25 cellular contexts compared by ENCODE assay signal in the genomic region with DNA sequence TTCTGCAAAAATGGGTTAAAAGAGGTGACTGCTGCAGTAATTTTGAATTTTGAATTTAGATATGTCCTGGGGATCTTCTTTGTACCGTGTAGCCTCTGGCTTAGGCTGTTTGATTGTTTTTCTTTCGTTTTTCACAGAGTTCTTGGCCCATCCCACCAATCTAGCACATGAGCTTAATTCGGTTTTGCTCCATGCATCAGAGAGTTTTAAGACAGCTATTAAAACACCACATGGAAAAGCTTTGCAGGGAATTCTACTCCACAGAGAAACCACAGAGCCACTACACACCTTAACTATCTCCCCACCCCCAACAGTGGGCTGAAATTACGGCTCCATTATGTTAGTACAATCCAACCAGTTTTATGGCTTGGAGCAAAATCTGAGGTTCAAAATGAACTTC. TPM values are rescaled to one million over a fixed set of nuclear protein-coding genes. Genes with fewer than 3 reads are reported as not detected.
DNase-seq lines count a peak whose midpoint lies in the region; ATAC-seq and TF ChIP-seq lines count a peak whose summit lies in the region.
"Had no signal": no experiment of that assay in that cellular context is flagged by ENCODE, and none has a peak within 500 bp of the region (broad histone marks: within the 10 kb centered on the region; RNA-seq: fewer than 3 reads in every experiment).

No MANE protein-coding gene starts in this region.

- H2BK12ac ChIP-seq in mesenchymal stem cell (ENCODE audit: low read length in 2 of 2) (no peak overlapping the region), trophoblast cell (ENCODE audit: low read length) (no peak overlapping the region)

- H3K36me3 ChIP-seq in HEK293 (ENCODE audit: control insufficient read depth in 2 of 2, insufficient read depth in 1 of 2, low read length in 2 of 2) (no peaks in the 10 kb centered on the region), mesenchymal stem cell (ENCODE audit: control insufficient read depth in 1 of 2, insufficient read depth in 2 of 2, low read depth in 1 of 2, low read length in 2 of 2) (no peaks in the 10 kb centered on the region), trophoblast cell (ENCODE audit: control insufficient read depth in 1 of 2, insufficient read depth in 2 of 2, low read length in 2 of 2) (no peaks in the 10 kb centered on the region)
- H3K36me3 ChIP-seq: left ventricle myocardium inferior, vagina had no signal

- no peak overlapping the region for H4K8ac ChIP-seq in mesenchymal stem cell (ENCODE audit: low read length)
- no peak overlapping the region for H4K8ac ChIP-seq in trophoblast cell (ENCODE audit: low read depth, low read length)

- no peak overlapping the region for H2AFZ ChIP-seq in mesenchymal stem cell (ENCODE audit: low read depth, low read length)
- no peak overlapping the region for H2AFZ ChIP-seq in trophoblast cell (ENCODE audit: insufficient read depth, low read length, poor library complexity)

- WGBS in mesenchymal stem cell: 78% methylated on average over 3 of the region's 4 CpGs
- WGBS in trophoblast cell (ENCODE audit: extremely low coverage, insufficient coverage, insufficient read length): no CpG with 5 or more reads among the region's 4 CpGs

- CTCF ChIA-PET in HEK293 (lab: Yijun Ruan, JAX): interaction anchor here (0.6 to 1.1 kb wide), 3 partner anchors 8 to 1128 kb away, joined by 3 to 4 read pairs (median 3); no protein-coding TSS in a partner anchor

- H3K4me1 ChIP-seq in HEK293 (ENCODE audit: control insufficient read depth, insufficient read depth, low read length) (peaks cover 3% of the 10 kb centered on the region; the same call in 1 of the 2 replicates), mesenchymal stem cell (ENCODE audit: control insufficient read depth, insufficient read depth, low read depth, low read length) (no peaks in the 10 kb centered on the region), trophoblast cell (ENCODE audit: control insufficient read depth in 1 of 2, insufficient read depth in 2 of 2, low read length in 2 of 2) (peaks cover 0 to 3% of the 10 kb centered on the region in 2 experiments)
- H3K4me1 ChIP-seq: left ventricle myocardium inferior, vagina had no signal

- H3K9me3 ChIP-seq in HEK293 (ENCODE audit: control insufficient read depth, insufficient read depth, low read depth, low read length) (no peaks in the 10 kb centered on the region), mesenchymal stem cell (ENCODE audit: control insufficient read depth, low read length) (no peaks in the 10 kb centered on the region), trophoblast cell (ENCODE audit: insufficient read depth, low read depth, low read length) (no peaks in the 10 kb centered on the region)
- H3K9me3 ChIP-seq: left ventricle myocardium inferior, vagina had no signal

- no peaks in the 10 kb centered on the region for H3K79me2 ChIP-seq in trophoblast cell (ENCODE audit: control insufficient read depth, insufficient read depth, low read length, poor library complexity)

- H3K18ac ChIP-seq in mesenchymal stem cell (ENCODE audit: low read depth in 1 of 2, low read length in 2 of 2): no peak overlapping the region
- H3K18ac ChIP-seq in trophoblast cell (ENCODE audit: low read length): no peak overlapping the region

- no peak overlapping the region for H3K9ac ChIP-seq in mesenchymal stem cell (ENCODE audit: low read length)
- no peak overlapping the region for H3K9ac ChIP-seq in trophoblast cell (ENCODE audit: low read length)

- no peak overlapping the region for H2AK5ac ChIP-seq in mesenchymal stem cell (ENCODE audit: low read length, severe bottlenecking)
- no peak overlapping the region for H2AK5ac ChIP-seq in trophoblast cell (ENCODE audit: low read length)

- H4K12ac ChIP-seq in trophoblast cell (ENCODE audit: low read depth, low read length): no peak overlapping the region

- in situ Hi-C loops in Caki2 (cut with HindIII; ENCODE audit: low pct_unique_long_range_greater_than_20kb, low sequenced_read_pairs): no loop called here

- H3K4me2 ChIP-seq in mesenchymal stem cell (ENCODE audit: low read length, poor library complexity, severe bottlenecking): no peak overlapping the region
- no peak overlapping the region for H3K4me2 ChIP-seq in trophoblast cell (ENCODE audit: low read length)

- peak; percentile 36 for DNase-seq in Caki2 (ENCODE audit: low read depth)
- peak; percentile 36 for DNase-seq in SW480 (ENCODE audit: low spot score)
- no peak for DNase-seq in mesenchymal stem cell
- DNase-seq in activated CD4-positive, CD25-positive, alpha-beta regulatory T cell (lab: John Stamatoyannopoulos, UW): no peak
- no peak for DNase-seq in putamen (ENCODE audit: low spot score)
- DNase-seq in trophoblast cell: no peak
- DNase-seq: activated CD4-positive, alpha-beta T cell treated with anti-CD3 and anti-CD28 coated beads for 4 hours; activated naive CD4-positive, alpha-beta T cell treated with anti-CD3 and anti-CD28 coated beads for 36 hours; activated T-cell treated with anti-CD3 and anti-CD28 coated beads, Interleukin-2, amount 50 U/mL, for 48 hours; amniotic stem cell; GF-D8; head of caudate nucleus; left ventricle myocardium inferior; midbrain; NCI-H1436; NCI-H2171 treated with DMSO at 0.1 percent for 48 hours; NCI-H526 treated with DMSO at 0.1 percent for 48 hours; posterior cingulate gyrus; SHP77; substantia nigra had no signal

- POLR2A ChIA-PET in HEK293 (lab: Yijun Ruan, JAX): no interaction called here

- no peak overlapping the region for H2BK15ac ChIP-seq in mesenchymal stem cell (ENCODE audit: low read depth, poor library complexity, severe bottlenecking)

- H3K14ac ChIP-seq in mesenchymal stem cell (ENCODE audit: low read length in 2 of 2) (no peak overlapping the region), trophoblast cell (ENCODE audit: low read length) (no peak overlapping the region)

- H4K91ac ChIP-seq in mesenchymal stem cell (ENCODE audit: low read length) (no peak overlapping the region), trophoblast cell (ENCODE audit: low read depth, low read length) (no peak overlapping the region)

- H3K27ac ChIP-seq in HEK293 (ENCODE audit: extremely low read depth, low read depth, low read length) (no peak overlapping the region), mesenchymal stem cell (ENCODE audit: low read length, poor library complexity, severe bottlenecking) (peak overlapping the region; percentile 22), trophoblast cell (ENCODE audit: low read depth, low read length) (no peak overlapping the region)
- H3K27ac ChIP-seq: C4-2B, left ventricle myocardium inferior, vagina had no signal

- no peak for TF ChIP-seq CTCF in HEK293 (tag by site-specific recombination; IDR thresholded peaks at IDR 0.05)

- H3K27me3 ChIP-seq in mesenchymal stem cell (ENCODE audit: control insufficient read depth in 1 of 2, insufficient read depth in 1 of 2, low read length in 2 of 2) (no peaks in the 10 kb centered on the region), trophoblast cell (ENCODE audit: insufficient read depth, low read length) (no peaks in the 10 kb centered on the region)
- H3K27me3 ChIP-seq: vagina had no signal

- H3K4me3 ChIP-seq in HEK293 (ENCODE audit: low read depth, low read length): no peak overlapping the region
- peak overlapping the region in 1 of 2 experiments; percentile 6 for H3K4me3 ChIP-seq in mesenchymal stem cell (ENCODE audit: insufficient read depth in 1 of 2, low read depth in 1 of 2, low read length in 2 of 2)
- no peak overlapping the region for H3K4me3 ChIP-seq in trophoblast cell (ENCODE audit: low read depth, low read length)
- H3K4me3 ChIP-seq: left ventricle myocardium inferior, vagina had no signal

- H3K4ac ChIP-seq in mesenchymal stem cell (ENCODE audit: low read depth in 1 of 2, low read length in 2 of 2): no peak overlapping the region
- H3K4ac ChIP-seq in trophoblast cell (ENCODE audit: low read depth, low read length): no peak overlapping the region

- ATAC-seq in GM21526 (IDR thresholded peaks at IDR 0.05; ENCODE audit: low FRiP score, unreplicated experiment): no peak
- ATAC-seq: natural killer cell treated with Interleukin-12 subunit alpha and Interleukin-12 subunit beta and Interleukin-15 and Interleukin-18, amount 100 ng/mL, for 72 hours had no signal

- H3K23ac ChIP-seq in mesenchymal stem cell (ENCODE audit: low read length in 2 of 2) (no peak overlapping the region), trophoblast cell (ENCODE audit: low read length) (no peak overlapping the region)

- H2BK5ac ChIP-seq in mesenchymal stem cell (ENCODE audit: low read depth, low read length, poor library complexity, severe bottlenecking): no peak overlapping the region
- H2BK5ac ChIP-seq in trophoblast cell (ENCODE audit: low read depth, low read length, poor library complexity): no peak overlapping the region

- H3K79me1 ChIP-seq in mesenchymal stem cell (replicated peaks; ENCODE audit: low read length, poor library complexity, severe bottlenecking) (no peaks in the 10 kb centered on the region), trophoblast cell (ENCODE audit: low read length) (no peaks in the 10 kb centered on the region)

- no peak overlapping the region for H2BK120ac ChIP-seq in mesenchymal stem cell (ENCODE audit: low read depth, low read length)
- H2BK120ac ChIP-seq in trophoblast cell (ENCODE audit: insufficient read depth, low read length, poor library complexity): no peak overlapping the region

TF ChIP-seq in HEK293, 187 proteins besides CTCF, POLR2A, EP300 and RAD21 (continues in another document):
- TF ChIP-seq KLF1 (tag by site-specific recombination; IDR thresholded peaks at IDR 0.05) (no peak), MZF1 (tag by site-specific recombination; IDR thresholded peaks at IDR 0.05; ENCODE audit: borderline replicate concordance) (peak; percentile 63; the same call in 1 of the 2 replicates)
- TF ChIP-seq, protein P1, sequence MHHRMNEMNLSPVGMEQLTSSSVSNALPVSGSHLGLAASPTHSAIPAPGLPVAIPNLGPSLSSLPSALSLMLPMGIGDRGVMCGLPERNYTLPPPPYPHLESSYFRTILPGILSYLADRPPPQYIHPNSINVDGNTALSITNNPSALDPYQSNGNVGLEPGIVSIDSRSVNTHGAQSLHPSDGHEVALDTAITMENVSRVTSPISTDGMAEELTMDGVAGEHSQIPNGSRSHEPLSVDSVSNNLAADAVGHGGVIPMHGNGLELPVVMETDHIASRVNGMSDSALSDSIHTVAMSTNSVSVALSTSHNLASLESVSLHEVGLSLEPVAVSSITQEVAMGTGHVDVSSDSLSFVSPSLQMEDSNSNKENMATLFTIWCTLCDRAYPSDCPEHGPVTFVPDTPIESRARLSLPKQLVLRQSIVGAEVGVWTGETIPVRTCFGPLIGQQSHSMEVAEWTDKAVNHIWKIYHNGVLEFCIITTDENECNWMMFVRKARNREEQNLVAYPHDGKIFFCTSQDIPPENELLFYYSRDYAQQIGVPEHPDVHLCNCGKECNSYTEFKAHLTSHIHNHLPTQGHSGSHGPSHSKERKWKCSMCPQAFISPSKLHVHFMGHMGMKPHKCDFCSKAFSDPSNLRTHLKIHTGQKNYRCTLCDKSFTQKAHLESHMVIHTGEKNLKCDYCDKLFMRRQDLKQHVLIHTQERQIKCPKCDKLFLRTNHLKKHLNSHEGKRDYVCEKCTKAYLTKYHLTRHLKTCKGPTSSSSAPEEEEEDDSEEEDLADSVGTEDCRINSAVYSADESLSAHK (tag by site-specific recombination; IDR thresholded peaks at IDR 0.05): peak; percentile 55; the same call in 1 of the 2 replicates

RNA-seq across cellular contexts. Expression of a gene that starts 25.4 kb away (rescaled TPM):
- total RNA-seq in Caki2 (2014; rRNA removed; shearing (Covaris generic); ENCODE audit: low replicate concordance): 0.27 and 4.5 TPM in 2 replicates
- polyA plus RNA-seq in mesenchymal stem cell (2013, experiment 1 of 2): 0.18 TPM
- polyA plus RNA-seq in mesenchymal stem cell (2013, experiment 2 of 2): under 0.01 TPM
- 0.69 and 0.73 TPM in 2 replicates for polyA plus RNA-seq in trophoblast cell (2013)
- total RNA-seq: activated naive CD4-positive, alpha-beta T cell treated with anti-CD3 and anti-CD28 coated beads for 36 hours; left ventricle myocardium inferior had no signal

Comparison
In these comparisons a context has a peak if more than half of its experiments do, and no peak if none do; other contexts are left out.
1. DNase-seq: peak in Caki2 (single experiment) and SW480 (single experiment); none in mesenchymal stem cell (single experiment), activated CD4-positive, CD25-positive, alpha-beta regulatory T cell (0 of 4), putamen (single experiment) and trophoblast cell (0 of 2).